In genomic region chr5:171966270-171966669, GRCh38 we compare ENCODE assay signal across 1 cellular context.
A peak's percentile ranks its signal among the peaks of the same experiment; 100 is the strongest.
TF ChIP-seq lines count a peak whose summit lies in the region.

No MANE protein-coding gene starts in this region.

TF ChIP-seq in GM12878, 131 proteins besides CTCF, POLR2A, EP300 and RAD21 (continued from another document):
- TF ChIP-seq NFIC (IDR thresholded peaks at IDR 0.05; ENCODE audit: low read depth, low read length) (0 out of 2 replicates have a peak, but pooled peaks have one; percentile 13), GABPA (IDR thresholded peaks at IDR 0.05; ENCODE audit: low read depth) (peak; percentile 33; the same call in 1 of the 2 replicates), RUNX3 (IDR thresholded peaks at IDR 0.05; ENCODE audit: low read length) (0 out of 2 replicates have a peak, but pooled peaks have one; percentile 4), MYC (IDR thresholded peaks at IDR 0.05; ENCODE audit: insufficient read depth, insufficient read length, insufficient replicate concordance, low read length, severe bottlenecking) (no peak), RFX5 (IDR thresholded peaks at IDR 0.05; ENCODE audit: low read depth, low read length) (no peak), IKZF1 (conservative IDR thresholded peaks at IDR 0.05) (no peak)
